ENCODE assay signal across 8 cellular contexts in genomic region chr13:30551194-30551593, GRCh38.
A peak's percentile ranks its signal among the peaks of the same experiment; 100 is the strongest.
DNase-seq lines count a peak whose midpoint lies in the region; ATAC-seq and TF ChIP-seq lines count a peak whose summit lies in the region.

No MANE protein-coding gene starts in this region.

- intact Hi-C loops in uterus (cut with DNase I; ENCODE audit: low total_unique reads): no loop called here

- H3K36me3 ChIP-seq in uterus: no peaks in the 10 kb centered on the region

- no peaks in the 10 kb centered on the region for H3K9me3 ChIP-seq in uterus

- H3K4me1 ChIP-seq in foreskin keratinocyte (no peaks in the 10 kb centered on the region), uterus (no peaks in the 10 kb centered on the region)

- peak; percentile 68 for TF ChIP-seq CTCF in foreskin keratinocyte (conservative IDR thresholded peaks at IDR 0.05)
- peak in 3 of 4 experiments; percentile 23 to 30 (median 28) for TF ChIP-seq CTCF in uterus (IDR thresholded peaks at IDR 0.05)

- H3K27ac ChIP-seq in foreskin keratinocyte (no peak overlapping the region), uterus (no peak overlapping the region)

- no peak overlapping the region for H3K4me3 ChIP-seq in uterus

- DNase-seq in SIG-M5 treated with dmso at 0.1 percent for 504 hours (lab: John Stamatoyannopoulos, UW; ENCODE audit: unreplicated experiment): peak; percentile 34
- no peak for DNase-seq in SIG-M5 (lab: John Stamatoyannopoulos, UW)
- peak; percentile 30 for DNase-seq in SK-N-DZ (ENCODE audit: low spot score)
- DNase-seq in foreskin keratinocyte: peak; percentile 11 to 33
- DNase-seq in uterus: no peak
- DNase-seq in NCI-H1092 treated with DMSO at 0.1 percent for 48 hours (lab: John Stamatoyannopoulos, UW): no peak

- ATAC-seq in HG02870 (IDR thresholded peaks at IDR 0.05; ENCODE audit: unreplicated experiment): peak; percentile 47
- ATAC-seq in foreskin keratinocyte: peak; percentile 55
- ATAC-seq in HG03565 (IDR thresholded peaks at IDR 0.05; ENCODE audit: unreplicated experiment): no peak

- H3K27me3 ChIP-seq in foreskin keratinocyte (no peaks in the 10 kb centered on the region), uterus (no peaks in the 10 kb centered on the region)

- TF ChIP-seq POLR2A in uterus (IDR thresholded peaks at IDR 0.05): no peak

Comparison
In these comparisons a context has a peak if more than half of its experiments do, and no peak if none do; other contexts are left out.
1. DNase-seq: peak in SIG-M5 treated with dmso at 0.1 percent for 504 hours (single experiment), SK-N-DZ (single experiment) and foreskin keratinocyte (2 of 2); none in SIG-M5 (single experiment), uterus (0 of 2) and NCI-H1092 treated with DMSO at 0.1 percent for 48 hours (single experiment).